26 cellular contexts compared by ENCODE assay signal in genomic region chr10:17622061-17622460, GRCh38.
"Had no signal": no experiment of that assay in that cellular context is flagged by ENCODE, and none has a peak within 500 bp of the region (broad histone marks: within the 10 kb centered on the region; RNA-seq: fewer than 3 reads in every experiment).

No MANE protein-coding gene starts in this region.

- H3K36me3 Mint-ChIP-seq: activated naive CD8-positive, alpha-beta T cell treated with anti-CD3 and anti-CD28 coated beads, Interleukin-2, amount 10 ng/mL, durations not matched to agents 7 days and 5 days; memory B cell had no signal

- H3K27ac Mint-ChIP-seq: activated naive CD8-positive, alpha-beta T cell treated with anti-CD3 and anti-CD28 coated beads, Interleukin-2, amount 10 ng/mL, durations not matched to agents 7 days and 5 days; activated T-helper 2 cell treated with anti-CD3 and anti-CD28 coated beads, Interferon-gamma antibody, Interleukin-2, Interleukin-4, amounts not matched to agents 10 μg/mL and 5 μg/mL and 100 μg/mL, durations not matched to agents 14 hours and 24 hours and 36 hours; dendritic cell treated with granulocyte-macrophage colony-stimulating factor and Interleukin-4, amounts not matched to agents 40 ng/mL and 50 ng/mL, for 4 days; memory B cell; nephron had no signal

- H3K4me1 ChIP-seq: pancreas, psoas muscle had no signal

- H3K27ac ChIP-seq: cardiac muscle cell, gastroesophageal sphincter, neutrophil, pancreas, psoas muscle, upper lobe of left lung had no signal

- ATAC-seq: activated T-cell treated with anti-CD3 and anti-CD28 coated beads, Interleukin-2, amount 50 U/mL, for 4 hours; gastroesophageal sphincter; pancreas; psoas muscle; right cardiac atrium; stimulated activated naive CD8-positive, alpha-beta T cell treated with anti-CD3 and anti-CD28 coated beads, Interleukin-15, Interleukin-2, amounts not matched to agents 100 U/mL and 50 U/mL, for 24 hours had no signal

- H3K4me3 ChIP-seq: cardiac muscle cell, gastroesophageal sphincter, pancreas, psoas muscle, upper lobe of left lung had no signal

- H3K4me3 Mint-ChIP-seq: activated naive CD8-positive, alpha-beta T cell treated with anti-CD3 and anti-CD28 coated beads, Interleukin-2, amount 10 ng/mL, durations not matched to agents 7 days and 5 days; activated T-cell treated with anti-CD3 and anti-CD28 coated beads, Interleukin-2, amount 50 U/mL, for 4 hours; dendritic cell treated with granulocyte-macrophage colony-stimulating factor and Interleukin-4, amounts not matched to agents 40 ng/mL and 50 ng/mL, for 4 days; memory B cell; nephron had no signal

- H3K36me3 ChIP-seq: cardiac muscle cell, gastroesophageal sphincter, neutrophil, pancreas, upper lobe of left lung had no signal

- H3K27me3 ChIP-seq: cardiac muscle cell, pancreas, upper lobe of left lung had no signal

- DNase-seq: activated CD4-positive, alpha-beta T cell treated with anti-CD3 and anti-CD28 coated beads for 4 hours; activated CD4-positive, alpha-beta T cell treated with anti-CD3 and anti-CD28 coated beads, Interleukin-2, amount 50 U/mL, for 48 hours; activated CD4-positive, CD25-positive, alpha-beta regulatory T cell; activated CD8-positive, alpha-beta memory T cell treated with anti-CD3 and anti-CD28 coated beads, Interleukin-2, amount 50 U/mL, for 48 hours; activated naive CD4-positive, alpha-beta T cell; activated naive CD8-positive, alpha-beta T cell treated with anti-CD3 and anti-CD28 coated beads, Interleukin-2, amount 10 ng/mL, durations not matched to agents 7 days and 5 days; activated T-cell treated with anti-CD3 and anti-CD28 coated beads, Interleukin-2, amount 50 U/mL, for 4 hours; effector CD8-positive, alpha-beta T cell; head of caudate nucleus; hypothalamus; pancreas; psoas muscle; right cardiac atrium; stimulated activated CD4-positive, alpha-beta T cell treated with anti-CD3 and anti-CD28 coated beads, Interleukin-12 subunit alpha, Interleukin-12 subunit beta, amount 100 ng/mL, for 4 hours; stimulated activated CD4-positive, alpha-beta T cell treated with anti-CD3 and anti-CD28 coated beads, Interleukin-4, amount 100 ng/mL, for 4 hours; stimulated activated naive CD8-positive, alpha-beta T cell treated with anti-CD3 and anti-CD28 coated beads, Interleukin-15, Interleukin-2, amounts not matched to agents 100 U/mL and 50 U/mL, for 24 hours; T-helper 1 cell; T-helper 9 cell; upper lobe of left lung had no signal

- H3K9me3 Mint-ChIP-seq: activated naive CD8-positive, alpha-beta T cell treated with anti-CD3 and anti-CD28 coated beads, Interleukin-2, amount 10 ng/mL, durations not matched to agents 7 days and 5 days; activated T-cell treated with anti-CD3 and anti-CD28 coated beads, Interleukin-2, amount 50 U/mL, for 4 hours; activated T-helper 2 cell treated with anti-CD3 and anti-CD28 coated beads, Interferon-gamma antibody, Interleukin-2, Interleukin-4, amounts not matched to agents 10 μg/mL and 5 μg/mL and 100 μg/mL, durations not matched to agents 14 hours and 24 hours and 36 hours; dendritic cell treated with granulocyte-macrophage colony-stimulating factor and Interleukin-4, amounts not matched to agents 40 ng/mL and 50 ng/mL, for 4 days; memory B cell; nephron had no signal

- H3K9me3 ChIP-seq: gastroesophageal sphincter, neutrophil, pancreas, psoas muscle, upper lobe of left lung had no signal
